16 cellular contexts compared by ENCODE assay signal in the genomic region with DNA sequence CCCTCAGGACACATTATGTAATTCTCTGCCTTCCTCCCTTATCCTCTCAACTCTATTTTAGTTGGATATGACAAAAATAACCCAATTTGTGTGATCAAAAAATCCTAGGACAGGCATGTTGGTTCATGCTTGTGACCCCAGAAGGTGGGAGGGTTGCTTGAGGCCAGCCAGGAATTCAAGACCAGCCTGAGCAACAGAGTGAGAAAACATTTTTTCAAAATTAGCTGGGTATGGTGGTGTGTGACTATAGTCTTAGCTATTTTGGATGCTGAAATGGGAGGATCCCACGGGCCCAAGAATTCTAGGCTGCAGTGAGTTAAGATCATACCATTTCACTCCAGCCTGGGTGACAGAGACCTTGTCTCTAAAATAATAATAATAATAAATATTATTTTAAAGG.
A peak's percentile ranks its signal among the peaks of the same experiment; 100 is the strongest.
DNase-seq lines count a peak whose midpoint lies in the region; ATAC-seq and TF ChIP-seq lines count a peak whose summit lies in the region.
"Had no signal": no experiment of that assay in that cellular context is flagged by ENCODE, and none has a peak within 500 bp of the region (broad histone marks: within the 10 kb centered on the region; RNA-seq: fewer than 3 reads in every experiment).

No MANE protein-coding gene starts in this region.

- H3K27ac Mint-ChIP-seq in chondrocyte (ENCODE audit: unreplicated experiment), result peak overlapping the region; percentile 82
- H3K27ac Mint-ChIP-seq: activated naive CD8-positive, alpha-beta T cell; stimulated activated effector memory CD8-positive, alpha-beta T cell treated with anti-CD3 and anti-CD28 coated beads, Interleukin-12 subunit alpha, Interleukin-12 subunit beta, amount 100 ng/mL, for 72 hours; type B pancreatic cell had no signal

- H3K36me3 ChIP-seq in kidney epithelial cell (ENCODE audit: control insufficient read depth, insufficient read depth, low read length), result no peaks in the 10 kb centered on the region

- H3K27me3 ChIP-seq in kidney epithelial cell (ENCODE audit: control insufficient read depth, insufficient read depth, low read length), result no peaks in the 10 kb centered on the region

- peaks cover 4% of the 10 kb centered on the region for H3K36me3 Mint-ChIP-seq in chondrocyte (ENCODE audit: low read depth)
- H3K36me3 Mint-ChIP-seq: activated naive CD8-positive, alpha-beta T cell; stimulated activated effector memory CD8-positive, alpha-beta T cell treated with anti-CD3 and anti-CD28 coated beads, Interleukin-12 subunit alpha, Interleukin-12 subunit beta, amount 100 ng/mL, for 72 hours; type B pancreatic cell had no signal

- peaks cover 7% of the 10 kb centered on the region for H3K9me3 Mint-ChIP-seq in chondrocyte (ENCODE audit: low read depth)
- H3K9me3 Mint-ChIP-seq: type B pancreatic cell had no signal

- no peak overlapping the region for H3K4me3 ChIP-seq in kidney epithelial cell (ENCODE audit: low read depth, low read length)

- no peak for TF ChIP-seq CTCF in chondrocyte (IDR thresholded peaks at IDR 0.05)
- TF ChIP-seq CTCF in kidney epithelial cell (IDR thresholded peaks at IDR 0.05; ENCODE audit: insufficient read depth, low read length, poor library complexity, severe bottlenecking), result no peak

- no peak overlapping the region for H3K4me3 Mint-ChIP-seq in chondrocyte (ENCODE audit: unreplicated experiment)
- H3K4me3 Mint-ChIP-seq: activated naive CD8-positive, alpha-beta T cell; stimulated activated effector memory CD8-positive, alpha-beta T cell treated with anti-CD3 and anti-CD28 coated beads, Interleukin-12 subunit alpha, Interleukin-12 subunit beta, amount 100 ng/mL, for 72 hours; type B pancreatic cell had no signal

- no peaks in the 10 kb centered on the region for H3K27me3 Mint-ChIP-seq in chondrocyte (ENCODE audit: low read depth)
- H3K27me3 Mint-ChIP-seq: activated naive CD8-positive, alpha-beta T cell had no signal

- H3K4me1 Mint-ChIP-seq in chondrocyte (ENCODE audit: low read depth), result peaks cover 11% of the 10 kb centered on the region
- H3K4me1 Mint-ChIP-seq: stimulated activated effector memory CD8-positive, alpha-beta T cell treated with anti-CD3 and anti-CD28 coated beads, Interleukin-12 subunit alpha, Interleukin-12 subunit beta, amount 100 ng/mL, for 72 hours had no signal

- DNase-seq in AG08395 (ENCODE audit: low spot score) (peak; percentile 48), LHCN-M2 (ENCODE audit: low read depth) (peak; percentile 86), chondrocyte (ENCODE audit: low spot score) (no peak), kidney epithelial cell (ENCODE audit: low read depth) (peak; percentile 31), NCI-H2196 (lab: John Stamatoyannopoulos, UW; ENCODE audit: unreplicated experiment) (no peak), CD1c-positive myeloid dendritic cell (ENCODE audit: extremely low spot score) (no peak)
- DNase-seq: activated CD4-positive, alpha-beta T cell treated with anti-CD3 and anti-CD28 coated beads, Interleukin-2, amount 50 U/mL, for 48 hours; activated T-cell treated with anti-CD3 and anti-CD28 coated beads, Interleukin-2, amount 50 U/mL, for 48 hours; left colon; NCI-H1417; NCI-H510A treated with DMSO at 0.1 percent for 48 hours had no signal

- ATAC-seq in GM18867 (IDR thresholded peaks at IDR 0.05; ENCODE audit: unreplicated experiment) (no peak), GM21367 (IDR thresholded peaks at IDR 0.05; ENCODE audit: unreplicated experiment) (no peak)
- ATAC-seq: left colon; stimulated activated effector memory CD8-positive, alpha-beta T cell treated with anti-CD3 and anti-CD28 coated beads, Interleukin-12 subunit alpha, Interleukin-12 subunit beta, amount 100 ng/mL, for 72 hours had no signal

Comparison
In these comparisons a context has a peak if more than half of its experiments do, and no peak if none do; other contexts are left out.
1. DNase-seq: peak in AG08395 (single experiment), LHCN-M2 (single experiment) and kidney epithelial cell (single experiment); none in chondrocyte (single experiment), NCI-H2196 (single experiment) and CD1c-positive myeloid dendritic cell (single experiment).